Comparison of ENCODE assay signal across 1 cellular context in genomic region chr6:18339599-18339998, GRCh38.
TF ChIP-seq lines count a peak whose summit lies in the region.

No MANE protein-coding gene starts in this region.

TF ChIP-seq in K562, 482 proteins besides CTCF, POLR2A, EP300 and RAD21 (continued from another document):
- TF ChIP-seq PKNOX1 (IDR thresholded peaks at IDR 0.05), result peak; percentile 82
